Comparison of ENCODE assay signal across 1 cellular context in the genomic region with DNA sequence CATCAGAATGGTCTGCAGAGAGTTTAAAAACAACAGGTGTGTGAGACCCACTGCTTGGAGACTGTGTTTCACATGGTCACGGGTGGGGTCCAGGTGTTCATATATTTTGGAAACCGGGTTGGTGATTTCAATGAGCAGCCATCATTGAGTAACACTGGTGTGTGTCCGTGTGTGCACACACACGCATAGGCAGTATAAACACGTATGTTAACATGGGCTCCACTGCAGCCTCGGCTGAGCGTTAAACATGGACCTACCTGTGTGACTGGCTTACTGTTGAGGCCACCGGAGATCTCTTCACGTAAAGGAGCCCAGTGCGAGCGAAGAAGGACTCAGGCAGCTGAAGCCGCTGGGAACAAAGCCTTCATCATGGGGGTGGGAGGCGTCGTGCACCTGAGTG.
TF ChIP-seq lines count a peak whose summit lies in the region.

No MANE protein-coding gene starts in this region.

TF ChIP-seq in GM23338, 12 proteins besides CTCF, POLR2A, EP300 and RAD21 (continued from another document):
- TF ChIP-seq ETS1 (IDR thresholded peaks at IDR 0.05): no peak
